8 cellular contexts compared by ENCODE assay signal in genomic region chr1:91731815-91732214, GRCh38.
DNase-seq lines count a peak whose midpoint lies in the region; ATAC-seq and TF ChIP-seq lines count a peak whose summit lies in the region.

No MANE protein-coding gene starts in this region.

- peak overlapping the region; percentile 71 for H3K27ac ChIP-seq in muscle layer of colon (ENCODE audit: low read depth, low read length)
- peak overlapping the region; percentile 28 to 67 (median 54) for H3K27ac ChIP-seq in upper lobe of left lung

- no peak overlapping the region for H3K4me3 ChIP-seq in muscle layer of colon (ENCODE audit: low read depth in 1 of 2, low read length in 2 of 2)
- H3K4me3 ChIP-seq in upper lobe of left lung = no peak overlapping the region

- H3K9me3 ChIP-seq in muscle layer of colon (ENCODE audit: low read length) (no peaks in the 10 kb centered on the region), upper lobe of left lung (no peaks in the 10 kb centered on the region)

- peak overlapping the region; percentile 62 for H3K4me3 Mint-ChIP-seq in activated naive CD4-positive, alpha-beta T cell treated with anti-CD3 and anti-CD28 coated beads, Interleukin-2, amount 50 U/mL, for 24 hours

- peaks cover 13% of the 10 kb centered on the region for H3K36me3 Mint-ChIP-seq in activated naive CD4-positive, alpha-beta T cell treated with anti-CD3 and anti-CD28 coated beads, Interleukin-2, amount 50 U/mL, for 24 hours

- no peak for TF ChIP-seq CTCF in upper lobe of left lung (IDR thresholded peaks at IDR 0.05)

- DNase-seq in activated CD8-positive, alpha-beta memory T cell treated with anti-CD3 and anti-CD28 coated beads for 24 hours = peak; percentile 73
- DNase-seq in activated CD8-positive, alpha-beta memory T cell treated with anti-CD3 and anti-CD28 coated beads, Interleukin-2, amount 50 U/mL, for 48 hours = no peak
- DNase-seq in upper lobe of left lung (no peak), NCI-H146 (lab: John Stamatoyannopoulos, UW) (no peak), T1000 (lab: John Stamatoyannopoulos, UW) (no peak)

- TF ChIP-seq EP300 in upper lobe of left lung (IDR thresholded peaks at IDR 0.05) = no peak

- H3K27me3 Mint-ChIP-seq in activated naive CD4-positive, alpha-beta T cell treated with anti-CD3 and anti-CD28 coated beads, Interleukin-2, amount 50 U/mL, for 24 hours = no peaks in the 10 kb centered on the region

- ATAC-seq in upper lobe of left lung (ENCODE audit: low FRiP score in 2 of 2) (peak in 1 of 2 donors; percentile 1), GM18858 (IDR thresholded peaks at IDR 0.05; ENCODE audit: unreplicated experiment) (no peak)

- H3K36me3 ChIP-seq in muscle layer of colon (ENCODE audit: insufficient read depth, low read length) (peaks cover 34% of the 10 kb centered on the region), upper lobe of left lung (peaks cover 0 to 40% (median 4%) of the 10 kb centered on the region in 4 donors)

- TF ChIP-seq POLR2A in upper lobe of left lung (IDR thresholded peaks at IDR 0.05) = no peak

- H3K9me3 Mint-ChIP-seq in activated naive CD4-positive, alpha-beta T cell treated with anti-CD3 and anti-CD28 coated beads, Interleukin-2, amount 50 U/mL, for 24 hours = no peaks in the 10 kb centered on the region

- WGBS in upper lobe of left lung, 2 donors = 1 to 12% methylated on average over 4 of the region's 4 CpGs

- no peak overlapping the region for H3K9ac ChIP-seq in muscle layer of colon (ENCODE audit: low read length)

- H3K4me1 ChIP-seq in muscle layer of colon (ENCODE audit: insufficient read depth, low read length) (peaks cover 71% of the 10 kb centered on the region), upper lobe of left lung (peaks cover 31 to 50% (median 46%) of the 10 kb centered on the region in 4 donors)

- H3K27me3 ChIP-seq in muscle layer of colon (ENCODE audit: control insufficient read depth in 1 of 2, insufficient read depth in 2 of 2, low read length in 2 of 2) = no peaks in the 10 kb centered on the region
- no peaks in the 10 kb centered on the region for H3K27me3 ChIP-seq in upper lobe of left lung

- H3K4me1 Mint-ChIP-seq in activated naive CD4-positive, alpha-beta T cell treated with anti-CD3 and anti-CD28 coated beads, Interleukin-2, amount 50 U/mL, for 24 hours = peaks cover 37% of the 10 kb centered on the region

- H3K27ac Mint-ChIP-seq in activated naive CD4-positive, alpha-beta T cell treated with anti-CD3 and anti-CD28 coated beads, Interleukin-2, amount 50 U/mL, for 24 hours = peak overlapping the region; percentile 25
